Comparison of ENCODE assay signal across 17 cellular contexts in genomic region chr5:167898361-167899042, GRCh38.
"Had no signal": no experiment of that assay in that cellular context is flagged by ENCODE, and none has a peak within 500 bp of the region (broad histone marks: within the 10 kb centered on the region; RNA-seq: fewer than 3 reads in every experiment).

No MANE protein-coding gene starts in this region.

- H3K4me2 ChIP-seq: smooth muscle cell had no signal

- H3K4me3 ChIP-seq: coronary artery, gastrocnemius medialis, heart left ventricle, pancreas, smooth muscle cell, suprapubic skin had no signal

- H3K36me3 ChIP-seq: gastrocnemius medialis, heart left ventricle, pancreas, suprapubic skin, WERI-Rb-1 had no signal

- H3K4me1 ChIP-seq: gastrocnemius medialis, pancreas, suprapubic skin had no signal

- ATAC-seq: activated CD4-positive, alpha-beta T cell treated with anti-CD3 and anti-CD28 coated beads for 36 hours; gastrocnemius medialis; heart left ventricle; naive thymus-derived CD4-positive, alpha-beta T cell; pancreas; stimulated activated naive CD8-positive, alpha-beta T cell treated with anti-CD3 and anti-CD28 coated beads, Interleukin-15, amount 100 ng/mL, for 72 hours had no signal

- H3K9me3 ChIP-seq: gastrocnemius medialis, heart left ventricle, pancreas, suprapubic skin had no signal

- H3K27ac ChIP-seq: coronary artery, gastrocnemius medialis, heart left ventricle, pancreas, suprapubic skin, WERI-Rb-1 had no signal

- H3K27me3 ChIP-seq: gastrocnemius medialis, pancreas, suprapubic skin had no signal

- DNase-seq: activated CD4-positive, alpha-beta T cell treated with anti-CD3 and anti-CD28 coated beads for 36 hours; activated CD4-positive, alpha-beta T cell treated with anti-CD3 and anti-CD28 coated beads, Interleukin-2, amount 50 U/mL, for 48 hours; activated gamma-delta T cell; amygdala; erythroblast; gastrocnemius medialis; heart left ventricle; mesenchymal stem cell; naive thymus-derived CD4-positive, alpha-beta T cell; pancreas; stimulated activated CD4-positive, alpha-beta T cell treated with anti-CD3 and anti-CD28 coated beads, Interleukin-4, amount 100 ng/mL, for 1 hour; stimulated activated naive CD8-positive, alpha-beta T cell treated with anti-CD3 and anti-CD28 coated beads, Interleukin-15, amount 100 ng/mL, for 72 hours; trophoblast cell; WERI-Rb-1 had no signal
